Comparison of ENCODE assay signal across 16 cellular contexts in the genomic region with DNA sequence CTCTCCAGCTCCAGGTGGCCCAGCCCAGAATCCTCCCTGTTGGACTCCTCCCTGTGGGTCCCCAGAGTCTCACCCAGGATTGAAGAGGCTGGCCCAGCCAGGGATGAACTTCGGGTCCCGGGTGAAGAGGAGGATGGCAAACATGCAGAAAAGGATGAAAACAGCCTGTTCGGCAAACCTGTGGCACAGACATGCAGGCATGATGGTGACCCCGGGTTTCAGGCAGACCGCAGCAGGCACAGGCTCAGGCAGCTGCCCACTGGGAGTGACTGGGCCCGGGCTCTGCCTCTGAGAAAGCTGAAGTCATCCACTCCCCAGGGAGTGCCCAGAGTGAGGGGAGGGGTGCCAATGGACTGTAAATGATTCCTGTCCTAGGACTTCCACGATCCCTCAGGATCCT. TPM values are rescaled to one million over a fixed set of nuclear protein-coding genes. Genes with fewer than 3 reads are reported as not detected.
DNase-seq lines count a peak whose midpoint lies in the region; ATAC-seq and TF ChIP-seq lines count a peak whose summit lies in the region.
"Had no signal": no experiment of that assay in that cellular context is flagged by ENCODE, and none has a peak within 500 bp of the region (broad histone marks: within the 10 kb centered on the region; RNA-seq: fewer than 3 reads in every experiment).

No MANE protein-coding gene starts in this region.

- H3K23ac ChIP-seq in neuronal stem cell (ENCODE audit: low read depth, low read length, poor library complexity), result no peak overlapping the region

- H3F3A ChIP-seq in MM.1S (ENCODE audit: insufficient read depth, low read length), result peaks cover 4% of the 10 kb centered on the region; the same call in 1 of the 2 replicates

- H3K9me3 ChIP-seq in MM.1S (replicated peaks; ENCODE audit: insufficient read depth, low read length) (no peaks in the 10 kb centered on the region), RWPE2 (ENCODE audit: severe bottlenecking) (no peaks in the 10 kb centered on the region), neuronal stem cell (replicated peaks in 1 of 2; ENCODE audit: control insufficient read depth in 2 of 2, insufficient read depth in 1 of 2, low read depth in 1 of 2, low read length in 2 of 2) (peaks cover 3% of the 10 kb centered on the region in 2 donors)
- H3K9me3 ChIP-seq: BE2C had no signal

- H3K36me3 ChIP-seq in MM.1S (replicated peaks; ENCODE audit: insufficient read depth, low read length), result no peaks in the 10 kb centered on the region
- no peaks in the 10 kb centered on the region for H3K36me3 ChIP-seq in RWPE2 (ENCODE audit: low read depth)
- no peaks in the 10 kb centered on the region for H3K36me3 ChIP-seq in neuronal stem cell (replicated peaks in 1 of 2; ENCODE audit: control insufficient read depth in 2 of 2, insufficient read depth in 2 of 2, low read length in 2 of 2)
- H3K36me3 ChIP-seq: BE2C had no signal

- H3K9ac ChIP-seq in MM.1S (ENCODE audit: low read length) (no peak overlapping the region), neuronal stem cell (ENCODE audit: low read depth, low read length, poor library complexity) (no peak overlapping the region)

- H3K4me1 ChIP-seq in MM.1S (ENCODE audit: low read length) (peaks cover 16% of the 10 kb centered on the region), RWPE2 (ENCODE audit: insufficient read depth, poor library complexity, severe bottlenecking) (no peaks in the 10 kb centered on the region), neuronal stem cell (ENCODE audit: control insufficient read depth in 2 of 2, insufficient read depth in 1 of 2, low read depth in 1 of 2, low read length in 2 of 2) (peaks cover 6 to 9% of the 10 kb centered on the region in 2 donors)
- H3K4me1 ChIP-seq: BE2C had no signal

- no peaks in the 10 kb centered on the region for H4K20me1 ChIP-seq in MM.1S (ENCODE audit: insufficient read depth, low read length)

- no peaks in the 10 kb centered on the region for H3K79me2 ChIP-seq in MM.1S (ENCODE audit: low read length)

- no peak overlapping the region for H4K91ac ChIP-seq in neuronal stem cell (ENCODE audit: low read depth, low read length, poor library complexity)

- H3K4me2 ChIP-seq in MM.1S (ENCODE audit: low read depth, low read length) (no peak overlapping the region), neuronal stem cell (ENCODE audit: insufficient read depth, low read length, poor library complexity, severe bottlenecking) (no peak overlapping the region)

- H2BK12ac ChIP-seq in neuronal stem cell (ENCODE audit: low read length), result no peak overlapping the region

- H2AFZ ChIP-seq in MM.1S (ENCODE audit: low read length), result 0 out of 2 replicates have a peak overlapping the region, but pooled peaks have one; percentile 16
- no peak overlapping the region for H2AFZ ChIP-seq in neuronal stem cell (ENCODE audit: low read length)

- no peak overlapping the region for H2BK15ac ChIP-seq in neuronal stem cell (ENCODE audit: low read length)

- H3K4me3 ChIP-seq in MM.1S (ENCODE audit: low read length), result no peak overlapping the region
- H3K4me3 ChIP-seq in RWPE2 (ENCODE audit: severe bottlenecking), result no peak overlapping the region
- H3K4me3 ChIP-seq in neuronal stem cell (ENCODE audit: low read length in 2 of 2), result no peak overlapping the region

- H2BK120ac ChIP-seq in neuronal stem cell (ENCODE audit: low read depth, low read length), result no peak overlapping the region

- no peak overlapping the region for H3K14ac ChIP-seq in neuronal stem cell (ENCODE audit: low read length)

- H3K18ac ChIP-seq in neuronal stem cell (ENCODE audit: low read length), result peak overlapping the region; percentile 40

- no peak overlapping the region for H4K8ac ChIP-seq in neuronal stem cell (ENCODE audit: low read depth, low read length)

- no peak overlapping the region for H2BK5ac ChIP-seq in neuronal stem cell (ENCODE audit: low read length)

- H3K27ac ChIP-seq in MM.1S (ENCODE audit: low read length) (no peak overlapping the region), RWPE2 (ENCODE audit: poor library complexity, severe bottlenecking) (no peak overlapping the region), neuronal stem cell (replicated peaks; ENCODE audit: low read length) (no peak overlapping the region)

- no peak overlapping the region for H2AK5ac ChIP-seq in neuronal stem cell (ENCODE audit: low read depth, low read length)

- no peaks in the 10 kb centered on the region for H3K27me3 ChIP-seq in MM.1S (replicated peaks; ENCODE audit: insufficient read depth, low read length)
- no peaks in the 10 kb centered on the region for H3K27me3 ChIP-seq in RWPE2 (ENCODE audit: insufficient read depth, poor library complexity, severe bottlenecking)
- no peaks in the 10 kb centered on the region for H3K27me3 ChIP-seq in neuronal stem cell (ENCODE audit: control insufficient read depth in 3 of 3, insufficient read depth in 3 of 3, low read depth in 1 of 3, low read length in 3 of 3)

- TF ChIP-seq CTCF in MM.1S (IDR thresholded peaks at IDR 0.05; ENCODE audit: low read length) (no peak), RWPE2 (IDR thresholded peaks at IDR 0.05; ENCODE audit: poor library complexity, severe bottlenecking) (no peak)

- no peaks in the 10 kb centered on the region for H3K79me1 ChIP-seq in neuronal stem cell (ENCODE audit: low read depth, low read length)

- no peaks in the 10 kb centered on the region for H3K9me2 ChIP-seq in MM.1S (replicated peaks; ENCODE audit: insufficient read depth, low read length)

- no CpG with 5 or more reads among the region's 7 CpGs for WGBS in neuronal stem cell (ENCODE audit: extremely low coverage in 2 of 2, insufficient read length in 2 of 2, insufficient replicate concordance in 1 of 2), 2 donors

- no peak overlapping the region for H3K4ac ChIP-seq in neuronal stem cell (ENCODE audit: low read length)

- ATAC-seq in RWPE2 (ENCODE audit: low read depth) (no peak), HG03108 (IDR thresholded peaks at IDR 0.05; ENCODE audit: unreplicated experiment) (no peak)

- no peak for DNase-seq in MM.1S
- peak; percentile 76 for DNase-seq in RWPE2 (ENCODE audit: low spot score)
- no peak for DNase-seq in neuronal stem cell (ENCODE audit: low spot score)
- DNase-seq in NCI-H1105 (lab: John Stamatoyannopoulos, UW), result no peak
- DNase-seq in NCI-H2107 (lab: John Stamatoyannopoulos, UW), result no peak
- DNase-seq in NOMO-1 treated with dmso at 0.1 percent for 144 hours (lab: John Stamatoyannopoulos, UW; ENCODE audit: unreplicated experiment), result no peak
- DNase-seq: ACHN; BE2C; C1 segment of cervical spinal cord; CD4-positive, CD25-positive, alpha-beta regulatory T cell; CD8-positive, alpha-beta memory T cell; COR-L47; DMS 273 treated with DMSO at 0.1 percent for 48 hours; GOT3; H9 had no signal

RNA-seq across cellular contexts. Expression of gene OCSTAMP, which starts 37.5 kb away (rescaled TPM):
- 0.08 TPM for polyA plus RNA-seq in neuronal stem cell (2013, experiment 1 of 2)
- 0.04 TPM for polyA plus RNA-seq in neuronal stem cell (2013, experiment 2 of 2)
- polyA plus RNA-seq: CD4-positive, CD25-positive, alpha-beta regulatory T cell; CD8-positive, alpha-beta memory T cell had no signal
